ENCODE assay signal across 36 cellular contexts in genomic region chr13:44803390-44803789, GRCh38.
"Had no signal": no experiment of that assay in that cellular context is flagged by ENCODE, and none has a peak within 500 bp of the region (broad histone marks: within the 10 kb centered on the region; RNA-seq: fewer than 3 reads in every experiment).

No MANE protein-coding gene starts in this region.

- H3K4me1 Mint-ChIP-seq: activated B cell treated with CpG ODN at 0.5 μM for 24 hours; activated T-helper 17 cell treated with anti-CD3 and anti-CD28 coated beads, Interleukin-2, amount 50 U/mL, for 72 hours; central memory CD8-positive, alpha-beta T cell had no signal

- H3K4me1 ChIP-seq: adrenal gland had no signal

- H3K9me3 ChIP-seq: adrenal gland had no signal

- H3K27me3 Mint-ChIP-seq: activated naive CD8-positive, alpha-beta T cell treated with anti-CD3 and anti-CD28 coated beads for 36 hours; activated T-helper 17 cell treated with anti-CD3 and anti-CD28 coated beads, Interleukin-2, amount 50 U/mL, for 72 hours; brain; central memory CD8-positive, alpha-beta T cell had no signal

- H3K4me3 Mint-ChIP-seq: activated B cell treated with CpG ODN at 0.5 μM for 24 hours; activated CD4-positive, alpha-beta memory T cell treated with anti-CD3 and anti-CD28 coated beads for 36 hours; activated CD4-positive, alpha-beta T cell treated with anti-CD3 and anti-CD28 coated beads, Interleukin-2, amount 10 ng/mL, durations not matched to agents 24 days and 14 days; activated CD8-positive, alpha-beta T cell treated with anti-CD3 and anti-CD28 coated beads for 36 hours; activated naive CD4-positive, alpha-beta T cell treated with anti-CD3 and anti-CD28 coated beads for 36 hours; activated naive CD8-positive, alpha-beta T cell treated with anti-CD3 and anti-CD28 coated beads for 36 hours; activated T-cell treated with anti-CD3 and anti-CD28 coated beads, Interleukin-2, amount 50 U/mL, for 4 hours; activated T-cell treated with anti-CD3 and anti-CD28 coated beads, Interleukin-2, amount 50 U/mL, for 72 hours; activated T-helper 1 cell treated with anti-CD3 and anti-CD28 coated beads, Interleukin-12 subunit alpha, Interleukin-12 subunit beta, Interleukin-2, Interleukin-4 antibody, amounts not matched to agents 30 ng/mL and 10 ng/mL and 1 ng/mL, durations not matched to agents 14 hours and 24 hours and 36 hours; activated T-helper 17 cell treated with anti-CD3 and anti-CD28 coated beads, Interleukin-2, amount 50 U/mL, for 72 hours; brain; central memory CD8-positive, alpha-beta T cell; T-helper 1 cell treated with Interleukin-12 subunit alpha and Interleukin-12 subunit beta and Interleukin-4 antibody, amounts not matched to agents 30 μg/mL and 1 μg/mL, for 36 hours; T-helper 2 cell treated with Interferon-gamma antibody and Interleukin-4, amounts not matched to agents 5 μg/mL and 100 μg/mL, for 36 hours had no signal

- DNase-seq: activated B cell treated with CpG ODN at 0.5 μM for 24 hours; activated CD4-positive, alpha-beta memory T cell treated with anti-CD3 and anti-CD28 coated beads for 36 hours; activated CD4-positive, alpha-beta T cell treated with anti-CD3 and anti-CD28 coated beads for 4 hours; activated CD4-positive, alpha-beta T cell treated with anti-CD3 and anti-CD28 coated beads, Interleukin-2, amount 10 ng/mL, durations not matched to agents 24 days and 14 days; activated CD4-positive, alpha-beta T cell treated with anti-CD3 and anti-CD28 coated beads, Interleukin-2, amount 50 U/mL, for 1 hour; activated CD4-positive, alpha-beta T cell treated with anti-CD3 and anti-CD28 coated beads, Interleukin-2, amount 50 U/mL, for 4 hours; activated CD4-positive, CD25-positive, alpha-beta regulatory T cell treated with anti-CD3 and anti-CD28 coated beads, Interleukin-2, amount 50 U/mL, for 72 hours; activated CD8-positive, alpha-beta memory T cell treated with anti-CD3 and anti-CD28 coated beads, Interleukin-2, amount 50 U/mL, for 4 hours; activated CD8-positive, alpha-beta T cell treated with anti-CD3 and anti-CD28 coated beads for 36 hours; activated effector memory CD4-positive, alpha-beta T cell treated with anti-CD3 and anti-CD28 coated beads, Interleukin-2, amount 50 U/mL, for 16 hours; activated gamma-delta T cell treated with Interleukin-2 at 50 U/mL for 16 hours; activated naive CD4-positive, alpha-beta T cell; activated naive CD4-positive, alpha-beta T cell treated with anti-CD3 and anti-CD28 coated beads for 36 hours; activated naive CD4-positive, alpha-beta T cell treated with anti-CD3 and anti-CD28 coated beads, Interleukin-2, amount 50 U/mL, for 16 hours; activated naive CD8-positive, alpha-beta T cell treated with anti-CD3 and anti-CD28 coated beads for 36 hours; activated T-cell treated with anti-CD3 and anti-CD28 coated beads for 4 hours; activated T-cell treated with anti-CD3 and anti-CD28 coated beads, Interleukin-2, amount 50 U/mL, for 1 hour; activated T-cell treated with anti-CD3 and anti-CD28 coated beads, Interleukin-2, amount 50 U/mL, for 4 hours; activated T-cell treated with anti-CD3 and anti-CD28 coated beads, Interleukin-2, amount 50 U/mL, for 72 hours; adrenal gland; amniotic stem cell; aorta; caudate nucleus; cerebellar nuclear complex; T-helper 1 cell; T-helper 2 cell; T-helper 9 cell had no signal

- H3K27ac Mint-ChIP-seq: activated B cell treated with CpG ODN at 0.5 μM for 24 hours; activated CD4-positive, alpha-beta memory T cell treated with anti-CD3 and anti-CD28 coated beads for 36 hours; activated CD4-positive, alpha-beta T cell treated with anti-CD3 and anti-CD28 coated beads, Interleukin-2, amount 10 ng/mL, durations not matched to agents 24 days and 14 days; activated CD8-positive, alpha-beta T cell treated with anti-CD3 and anti-CD28 coated beads for 36 hours; activated naive CD4-positive, alpha-beta T cell treated with anti-CD3 and anti-CD28 coated beads for 36 hours; activated naive CD4-positive, alpha-beta T cell treated with anti-CD3 and anti-CD28 coated beads, Interleukin-2, amount 50 U/mL, for 72 hours; activated naive CD8-positive, alpha-beta T cell treated with anti-CD3 and anti-CD28 coated beads for 36 hours; activated T-cell treated with anti-CD3 and anti-CD28 coated beads, Interleukin-2, amount 50 U/mL, for 72 hours; activated T-helper 1 cell treated with anti-CD3 and anti-CD28 coated beads, Interleukin-12 subunit alpha, Interleukin-12 subunit beta, Interleukin-2, Interleukin-4 antibody, amounts not matched to agents 30 ng/mL and 10 ng/mL and 1 ng/mL, durations not matched to agents 14 hours and 24 hours and 36 hours; activated T-helper 17 cell treated with anti-CD3 and anti-CD28 coated beads, Interleukin-2, amount 50 U/mL, for 72 hours; brain; T-helper 1 cell treated with Interleukin-12 subunit alpha and Interleukin-12 subunit beta and Interleukin-4 antibody, amounts not matched to agents 30 μg/mL and 1 μg/mL, for 36 hours; T-helper 2 cell treated with Interferon-gamma antibody and Interleukin-4, amounts not matched to agents 5 μg/mL and 100 μg/mL, for 36 hours had no signal

- ATAC-seq: activated CD8-positive, alpha-beta T cell treated with anti-CD3 and anti-CD28 coated beads for 36 hours; activated naive CD4-positive, alpha-beta T cell treated with anti-CD3 and anti-CD28 coated beads, Interleukin-2, amount 50 U/mL, for 72 hours; activated T-cell treated with anti-CD3 and anti-CD28 coated beads, Interleukin-2, amount 50 U/mL, for 4 hours; activated T-cell treated with anti-CD3 and anti-CD28 coated beads, Interleukin-2, amount 50 U/mL, for 72 hours; activated T-helper 17 cell treated with anti-CD3 and anti-CD28 coated beads, Interleukin-2, amount 50 U/mL, for 72 hours had no signal

- H3K27me3 ChIP-seq: adrenal gland had no signal

- H3K4me3 ChIP-seq: adrenal gland, cardiac muscle cell had no signal

- H3K36me3 ChIP-seq: adrenal gland, cardiac muscle cell had no signal

- H3K27ac ChIP-seq: adrenal gland, cardiac muscle cell, VCaP had no signal

- H3K36me3 Mint-ChIP-seq: activated CD4-positive, alpha-beta memory T cell treated with anti-CD3 and anti-CD28 coated beads for 36 hours; activated naive CD4-positive, alpha-beta T cell treated with anti-CD3 and anti-CD28 coated beads, Interleukin-2, amount 50 U/mL, for 72 hours; activated naive CD8-positive, alpha-beta T cell treated with anti-CD3 and anti-CD28 coated beads for 36 hours; brain had no signal

- H3K9me3 Mint-ChIP-seq: activated B cell treated with CpG ODN at 0.5 μM for 24 hours; activated CD4-positive, alpha-beta memory T cell treated with anti-CD3 and anti-CD28 coated beads for 36 hours; activated CD4-positive, alpha-beta T cell treated with anti-CD3 and anti-CD28 coated beads, Interleukin-2, amount 10 ng/mL, durations not matched to agents 24 days and 14 days; activated CD8-positive, alpha-beta T cell treated with anti-CD3 and anti-CD28 coated beads for 36 hours; activated naive CD4-positive, alpha-beta T cell treated with anti-CD3 and anti-CD28 coated beads for 36 hours; activated naive CD4-positive, alpha-beta T cell treated with anti-CD3 and anti-CD28 coated beads, Interleukin-2, amount 50 U/mL, for 72 hours; activated naive CD8-positive, alpha-beta T cell treated with anti-CD3 and anti-CD28 coated beads for 36 hours; activated T-cell treated with anti-CD3 and anti-CD28 coated beads, Interleukin-2, amount 50 U/mL, for 4 hours; activated T-helper 1 cell treated with anti-CD3 and anti-CD28 coated beads, Interleukin-12 subunit alpha, Interleukin-12 subunit beta, Interleukin-2, Interleukin-4 antibody, amounts not matched to agents 30 ng/mL and 10 ng/mL and 1 ng/mL, durations not matched to agents 14 hours and 24 hours and 36 hours; activated T-helper 17 cell treated with anti-CD3 and anti-CD28 coated beads, Interleukin-2, amount 50 U/mL, for 72 hours; central memory CD8-positive, alpha-beta T cell; T-helper 1 cell treated with Interleukin-12 subunit alpha and Interleukin-12 subunit beta and Interleukin-4 antibody, amounts not matched to agents 30 μg/mL and 1 μg/mL, for 36 hours; T-helper 2 cell treated with Interferon-gamma antibody and Interleukin-4, amounts not matched to agents 5 μg/mL and 100 μg/mL, for 36 hours had no signal
